ENCODE assay signal across 15 cellular contexts in genomic region chr10:55740110-55740509, GRCh38.
A peak's percentile ranks its signal among the peaks of the same experiment; 100 is the strongest.
DNase-seq lines count a peak whose midpoint lies in the region; ATAC-seq, FAIRE-seq and TF ChIP-seq lines count a peak whose summit lies in the region.
"Had no signal": no experiment of that assay in that cellular context is flagged by ENCODE, and none has a peak within 500 bp of the region (broad histone marks: within the 10 kb centered on the region; RNA-seq: fewer than 3 reads in every experiment).

No MANE protein-coding gene starts in this region.

- no peak for TF ChIP-seq POLR2A in H1 (IDR thresholded peaks at IDR 0.05; ENCODE audit: control extremely low read depth in 1 of 2, low read depth in 2 of 2, low read length in 2 of 2)

- H2BK15ac ChIP-seq in H1 (ENCODE audit: low read length): no peak overlapping the region

- DNase-seq in Calu3 (no peak), H1 (ENCODE audit: low read depth in 1 of 2, low spot score in 2 of 2) (no peak), osteoblast (ENCODE audit: insufficient read length, low spot score, missing footprints) (peak; percentile 2), T1000 (lab: John Stamatoyannopoulos, UW) (no peak), AML-193 (lab: John Stamatoyannopoulos, UW) (no peak)
- DNase-seq in effector memory CD8-positive, alpha-beta T cell: no peak
- DNase-seq: Caco-2; CD4-positive, alpha-beta T cell; DMS79 treated with DMSO at 0.1 percent for 48 hours; GF-D8; H7; HFFc6 had no signal

- no peak overlapping the region for H3K4me3 Mint-ChIP-seq in Calu3 (ENCODE audit: low read depth, unreplicated experiment)
- no peak overlapping the region for H3K4me3 Mint-ChIP-seq in effector memory CD8-positive, alpha-beta T cell
- H3K4me3 Mint-ChIP-seq: CD4-positive, alpha-beta T cell; HFFc6 had no signal

- no peaks in the 10 kb centered on the region for H3F3A ChIP-seq in Loucy (ENCODE audit: low read depth)

- H3K4me2 ChIP-seq in Loucy (ENCODE audit: low read depth, low read length, poor library complexity, severe bottlenecking) (no peak overlapping the region), H1 (ENCODE audit: insufficient read depth in 1 of 2, low read depth in 2 of 2, low read length in 2 of 2) (no peak overlapping the region), osteoblast (ENCODE audit: insufficient read depth, low read length) (no peak overlapping the region)

- H3K36me3 ChIP-seq in Loucy (ENCODE audit: insufficient read depth, low read length) (no peaks in the 10 kb centered on the region), H1 (ENCODE audit: control insufficient read depth in 2 of 4, insufficient read depth in 4 of 4, low read length in 3 of 4) (no peaks in the 10 kb centered on the region), osteoblast (ENCODE audit: insufficient read depth, low read length) (no peaks in the 10 kb centered on the region)

- no peaks in the 10 kb centered on the region for H3K27me3 Mint-ChIP-seq in Calu3 (ENCODE audit: unreplicated experiment)
- H3K27me3 Mint-ChIP-seq in effector memory CD8-positive, alpha-beta T cell: no peaks in the 10 kb centered on the region
- H3K27me3 Mint-ChIP-seq: CD4-positive, alpha-beta T cell had no signal

- ATAC-seq in effector memory CD8-positive, alpha-beta T cell (replicated peaks): no peak
- ATAC-seq: HCT116 had no signal

- H3K56ac ChIP-seq in H1 (replicated peaks; ENCODE audit: insufficient read length, low read depth, low read length): no peak overlapping the region

- no TSS peak for BruUV-seq in Calu3 (replicated peaks; lab: Mats Ljungman, UMichigan)

- no peak overlapping the region for H2BK20ac ChIP-seq in H1 (ENCODE audit: low read length)

- H3K79me1 ChIP-seq in H1 (ENCODE audit: low read depth, low read length): no peaks in the 10 kb centered on the region

- 100% methylated on average over 2 of the region's 2 CpGs; no CpG with 5 or more reads in 1 of the 2 experiments for WGBS in H1 (ENCODE audit: extremely low coverage in 1 of 2, insufficient coverage in 1 of 2, insufficient read length in 1 of 2, insufficient replicate concordance in 2 of 2, low coverage in 1 of 2, low lambda C conversion rate in 2 of 2, missing lambda C conversion rate in 1 of 2), 2 experiments

- H4K5ac ChIP-seq in H1 (ENCODE audit: insufficient read length, low read depth, low read length): no peak overlapping the region

- H2BK12ac ChIP-seq in H1 (ENCODE audit: low read depth, low read length): no peak overlapping the region

- CTCF ChIA-PET in Calu3 (lab: Charles Lee) (no interaction called here), H1 (lab: Charles Lee; ENCODE audit: partially characterized antibody) (interaction anchor here (0.6 to 1.1 kb wide), 3 partner anchors 11 to 27 kb away, joined by 3 to 4 read pairs (median 3); no protein-coding TSS in a partner anchor)

- no peaks in the 10 kb centered on the region for H3K23me2 ChIP-seq in H1 (ENCODE audit: low read depth, low read length)

- H3K27ac ChIP-seq in H1 (ENCODE audit: low read depth, low read length) (no peak overlapping the region), osteoblast (ENCODE audit: low read depth, low read length) (no peak overlapping the region)
- H3K27ac ChIP-seq: C4-2B had no signal

- no peaks in the 10 kb centered on the region for H3K9me3 Mint-ChIP-seq in Calu3 (ENCODE audit: low read depth, unreplicated experiment)
- peaks cover 8 to 9% of the 10 kb centered on the region in 2 donors for H3K9me3 Mint-ChIP-seq in effector memory CD8-positive, alpha-beta T cell

- peaks cover 23% of the 10 kb centered on the region for H3K4me1 Mint-ChIP-seq in Calu3 (ENCODE audit: low read depth, unreplicated experiment)
- H3K4me1 Mint-ChIP-seq in effector memory CD8-positive, alpha-beta T cell (ENCODE audit: low read depth in 2 of 2): no peaks in the 10 kb centered on the region

- H2AFZ ChIP-seq in Loucy (ENCODE audit: low read length) (peak overlapping the region; percentile 12; the same call in 1 of the 2 replicates), H1 (ENCODE audit: low read length) (peak overlapping the region; percentile 8; the same call in 1 of the 2 replicates), osteoblast (ENCODE audit: low read length) (no peak overlapping the region)

- POLR2A ChIA-PET in H1 (lab: Charles Lee; ENCODE audit: partially characterized antibody): no interaction called here

- H3K4me3 ChIP-seq in Loucy (ENCODE audit: low read length, poor library complexity, severe bottlenecking): no peak overlapping the region
- no peak overlapping the region for H3K4me3 ChIP-seq in H1 (ENCODE audit: extremely low read depth in 1 of 4, insufficient read depth in 2 of 4, low read depth in 3 of 4, low read length in 4 of 4)
- H3K4me3 ChIP-seq in osteoblast (ENCODE audit: insufficient read depth, low read length): no peak overlapping the region

- H3K14ac ChIP-seq in H1 (ENCODE audit: insufficient read length): no peak overlapping the region

- no peaks in the 10 kb centered on the region for H3K27me3 ChIP-seq in Loucy (ENCODE audit: insufficient read depth, low read length, poor library complexity, severe bottlenecking)
- peaks cover 0 to 2% (median 0%) of the 10 kb centered on the region in 4 experiments; a peak in 1 of 7 replicates for H3K27me3 ChIP-seq in H1 (replicated peaks in 1 of 4; ENCODE audit: control insufficient read depth in 3 of 4, extremely low read depth in 1 of 4, insufficient read depth in 3 of 4, low read length in 3 of 4)
- H3K27me3 ChIP-seq in osteoblast (ENCODE audit: insufficient read depth, low read length): no peaks in the 10 kb centered on the region

- TF ChIP-seq CTCF in Calu3 (IDR thresholded peaks at IDR 0.05; ENCODE audit: unreplicated experiment) (no peak), Loucy (conservative IDR thresholded peaks at IDR 0.05; ENCODE audit: low read length) (no peak), H1 (IDR thresholded peaks at IDR 0.05; ENCODE audit: control extremely low read depth in 1 of 3, insufficient read depth in 1 of 3, low read depth in 1 of 3, low read length in 3 of 3) (no peak), osteoblast (IDR thresholded peaks at IDR 0.05; ENCODE audit: extremely low read depth, low read depth, low read length) (no peak)

- H3K4me1 ChIP-seq in Loucy (ENCODE audit: insufficient read depth, low read length, poor library complexity, severe bottlenecking): no peaks in the 10 kb centered on the region
- peaks cover 0 to 3% (median under 1%) of the 10 kb centered on the region in 4 experiments; a peak in 2 of 7 replicates for H3K4me1 ChIP-seq in H1 (replicated peaks in 1 of 4; ENCODE audit: control insufficient read depth in 3 of 4, insufficient read depth in 4 of 4, low read length in 3 of 4)
- no peaks in the 10 kb centered on the region for H3K4me1 ChIP-seq in osteoblast (ENCODE audit: insufficient read depth, low read length)
- H3K4me1 ChIP-seq: Caco-2 had no signal

- no peak overlapping the region for H4K8ac ChIP-seq in H1 (ENCODE audit: extremely low read depth, insufficient read depth, low read length)

- no peak overlapping the region for H3K18ac ChIP-seq in H1 (ENCODE audit: extremely low read depth, low read length)

- no peaks in the 10 kb centered on the region for H3K9me2 ChIP-seq in Loucy (replicated peaks; ENCODE audit: low read depth, low read length)

- H2BK120ac ChIP-seq in H1 (replicated peaks; ENCODE audit: low read depth, low read length): no peak overlapping the region

- no peak overlapping the region for H3K23ac ChIP-seq in H1 (ENCODE audit: insufficient read length)

- no peak for TF ChIP-seq EP300 in H1 (IDR thresholded peaks at IDR 0.05; ENCODE audit: borderline replicate concordance in 1 of 2, low read depth in 2 of 2, low read length in 2 of 2)

- H3K9me3 ChIP-seq in Loucy (ENCODE audit: insufficient read depth, low read depth, low read length) (no peaks in the 10 kb centered on the region), H1 (ENCODE audit: insufficient read depth in 2 of 2, low read depth in 1 of 2, low read length in 1 of 2) (no peaks in the 10 kb centered on the region), osteoblast (ENCODE audit: low read depth, low read length) (peaks cover 3% of the 10 kb centered on the region)
- H3K9me3 ChIP-seq: Caco-2 had no signal

- H3K4ac ChIP-seq in H1 (replicated peaks; ENCODE audit: insufficient read length, low read depth, low read length): no peak overlapping the region

- FAIRE-seq in H1 (lab: Jason Lieb, UNC): no peak

- no peak overlapping the region for H2AK5ac ChIP-seq in H1 (ENCODE audit: low read depth, low read length)

- TF ChIP-seq RAD21 in H1 (IDR thresholded peaks at IDR 0.05 in 1 of 2, conservative IDR thresholded peaks at IDR 0.05 in 1 of 2; ENCODE audit: low read depth in 2 of 2, low read length in 2 of 2): no peak

- no peak overlapping the region for H4K91ac ChIP-seq in H1 (replicated peaks; ENCODE audit: insufficient read length, low read length)

- no peak overlapping the region for H2BK5ac ChIP-seq in H1 (ENCODE audit: low read depth, low read length)

- no peaks in the 10 kb centered on the region for H3K36me3 Mint-ChIP-seq in Calu3 (ENCODE audit: insufficient read depth, unreplicated experiment)
- H3K36me3 Mint-ChIP-seq in effector memory CD8-positive, alpha-beta T cell (ENCODE audit: insufficient read depth): no peaks in the 10 kb centered on the region

- H3K9ac ChIP-seq in Loucy (ENCODE audit: low read depth, low read length, poor library complexity, severe bottlenecking) (no peak overlapping the region), H1 (replicated peaks in 1 of 4; ENCODE audit: extremely low read depth in 1 of 4, low read depth in 3 of 4, low read length in 3 of 4) (no peak overlapping the region)

- H3K79me2 ChIP-seq in Loucy (ENCODE audit: insufficient read depth, low read length) (no peaks in the 10 kb centered on the region), H1 (ENCODE audit: control insufficient read depth in 1 of 2, insufficient read depth in 2 of 2, low read length in 2 of 2) (no peaks in the 10 kb centered on the region), osteoblast (ENCODE audit: insufficient read depth, low read length) (no peaks in the 10 kb centered on the region)

- H3K27ac Mint-ChIP-seq in Calu3 (ENCODE audit: unreplicated experiment): peak overlapping the region; percentile 18
- H3K27ac Mint-ChIP-seq in effector memory CD8-positive, alpha-beta T cell: no peak overlapping the region
- H3K27ac Mint-ChIP-seq: CD4-positive, alpha-beta T cell; HFFc6 had no signal

- intact Hi-C loops in Calu3 (cut with micrococcal nuclease; ENCODE audit: unreplicated experiment): loop anchor here (2.0 kb wide), 1 partner anchor 649 kb away; no protein-coding TSS in a partner anchor

- H4K20me1 ChIP-seq in Loucy (ENCODE audit: insufficient read depth, low read length, poor library complexity, severe bottlenecking) (no peaks in the 10 kb centered on the region), H1 (replicated peaks in 1 of 2; ENCODE audit: control insufficient read depth in 1 of 2, insufficient read depth in 2 of 2, low read length in 2 of 2) (no peaks in the 10 kb centered on the region), osteoblast (ENCODE audit: insufficient read depth, low read length) (no peaks in the 10 kb centered on the region)

TF ChIP-seq in H1, 55 proteins besides CTCF, POLR2A, EP300 and RAD21 (continues in another document):
- no peak for TF ChIP-seq KDM1A (IDR thresholded peaks at IDR 0.05; ENCODE audit: borderline replicate concordance, low read length)
- no peak for TF ChIP-seq TEAD4 (IDR thresholded peaks at IDR 0.05; ENCODE audit: low read depth, low read length)
- TF ChIP-seq JUND (IDR thresholded peaks at IDR 0.05; ENCODE audit: low read length): no peak
- no peak for TF ChIP-seq CBX5 (IDR thresholded peaks at IDR 0.05; ENCODE audit: low read depth, low read length)
- TF ChIP-seq MAFK (IDR thresholded peaks at IDR 0.05; ENCODE audit: low read depth, low read length): no peak
